16 cellular contexts compared by ENCODE assay signal in the genomic region with DNA sequence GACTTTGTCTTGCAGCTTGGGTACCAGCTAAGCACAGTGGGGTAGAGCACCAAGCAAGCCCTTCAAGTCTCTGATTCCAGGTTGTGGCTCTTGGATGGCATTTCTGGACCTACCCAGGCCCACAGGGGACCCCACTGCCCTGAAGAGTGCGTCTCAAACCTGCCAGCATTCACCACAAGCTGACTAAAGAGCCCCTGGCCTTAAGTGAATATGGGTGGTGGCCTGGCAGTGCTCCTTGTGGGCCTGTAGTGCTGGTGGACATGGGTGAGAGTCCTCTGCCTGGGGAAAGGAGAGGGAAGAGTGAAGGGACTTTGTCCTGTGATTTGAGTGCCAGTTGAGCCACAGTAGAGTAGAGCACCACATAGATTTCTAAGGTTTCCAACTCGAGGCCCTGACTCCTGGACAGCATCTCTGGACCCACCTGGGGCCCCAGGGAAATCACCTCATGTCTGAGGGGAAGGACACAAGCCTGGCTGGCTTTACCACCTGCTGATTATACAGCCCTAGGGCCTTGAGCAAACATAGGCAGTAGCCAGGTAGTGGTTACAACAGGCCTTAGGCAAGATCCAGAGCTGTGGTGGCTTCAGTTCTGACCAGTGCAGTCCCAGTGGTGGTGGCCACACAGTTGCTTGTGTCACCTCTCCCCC. TPM values are rescaled to one million over a fixed set of nuclear protein-coding genes. Genes with fewer than 3 reads are reported as not detected.
DNase-seq lines count a peak whose midpoint lies in the region; ATAC-seq and TF ChIP-seq lines count a peak whose summit lies in the region.
"Had no signal": no experiment of that assay in that cellular context is flagged by ENCODE, and none has a peak within 500 bp of the region (broad histone marks: within the 10 kb centered on the region; RNA-seq: fewer than 3 reads in every experiment).

No MANE protein-coding gene starts in this region.

- DNase-seq in esophagus muscularis mucosa (ENCODE audit: extremely low spot score), result peak; percentile 66
- DNase-seq in DMS153 (lab: John Stamatoyannopoulos, UW), result no peak
- no peak for DNase-seq in activated CD4-positive, alpha-beta T cell treated with anti-CD3 and anti-CD28 coated beads for 48 hours
- no peak for DNase-seq in Right ventricle myocardium inferior (ENCODE audit: missing footprints)
- DNase-seq in stimulated activated CD4-positive, alpha-beta T cell treated with anti-CD3 and anti-CD28 coated beads, Interleukin-2, amount 100 ng/mL, for 24 hours, result no peak
- DNase-seq: activated CD4-positive, alpha-beta T cell treated with anti-CD3 and anti-CD28 coated beads, Interleukin-2, amount 10 ng/mL, durations not matched to agents 24 days and 14 days; activated naive CD8-positive, alpha-beta T cell treated with anti-CD3 and anti-CD28 coated beads, Interleukin-2, amount 50 U/mL, for 24 hours; activated T-cell treated with anti-CD3 and anti-CD28 coated beads, Interleukin-2, amount 50 U/mL, for 72 hours; central memory CD4-positive, alpha-beta T cell; endodermal cell; NCI-H1436 treated with DMSO at 0.1 percent for 48 hours; NCI-H446 had no signal

- no peak overlapping the region for H2AFZ ChIP-seq in ACC112 (ENCODE audit: low read length, unreplicated experiment)

- H3K27ac ChIP-seq in ACC112 (ENCODE audit: low read depth, low read length), result 0 out of 2 replicates have a peak overlapping the region, but pooled peaks have one; percentile 21
- H3K27ac ChIP-seq in esophagus muscularis mucosa (replicated peaks in 1 of 4), result no peak overlapping the region
- H3K27ac ChIP-seq: SK-N-MC had no signal

- intact Hi-C loops in esophagus muscularis mucosa (cut with DNase I) (no loop called here), Right ventricle myocardium inferior (cut with DNase I) (no loop called here)

- WGBS in esophagus muscularis mucosa, result 100% methylated on average over 1 of the region's 2 CpGs

- H3K4me3 ChIP-seq in ACC112 (ENCODE audit: low read depth, low read length), result no peak overlapping the region
- H3K4me3 ChIP-seq in esophagus muscularis mucosa, result no peak overlapping the region
- H3K4me3 ChIP-seq: SK-N-MC had no signal

- TF ChIP-seq POLR2A in esophagus muscularis mucosa (IDR thresholded peaks at IDR 0.05; ENCODE audit: low read depth), result no peak

- H3K79me2 ChIP-seq in ACC112 (ENCODE audit: control insufficient read depth, insufficient read depth, low read length, unreplicated experiment), result peaks cover 9% of the 10 kb centered on the region

- no peak for TF ChIP-seq CTCF in esophagus muscularis mucosa (IDR thresholded peaks at IDR 0.05)

- H3K27me3 ChIP-seq in ACC112 (ENCODE audit: insufficient read depth, low read length), result no peaks in the 10 kb centered on the region
- no peaks in the 10 kb centered on the region for H3K27me3 ChIP-seq in esophagus muscularis mucosa

- peaks cover 36% of the 10 kb centered on the region for H3K4me1 ChIP-seq in ACC112 (ENCODE audit: control insufficient read depth, insufficient read depth, low read length, unreplicated experiment)
- H3K4me1 ChIP-seq in esophagus muscularis mucosa, result peaks cover 0 to 38% (median 22%) of the 10 kb centered on the region in 4 donors

- peaks cover 0 to 2% (median under 1%) of the 10 kb centered on the region in 4 donors for H3K9me3 ChIP-seq in esophagus muscularis mucosa

- H3K36me3 ChIP-seq in ACC112 (ENCODE audit: insufficient read depth, low read length) (peaks cover 2% of the 10 kb centered on the region; the same call in 1 of the 2 replicates), esophagus muscularis mucosa (peaks cover 0 to 6% (median 0%) of the 10 kb centered on the region in 4 donors)

- no peak for TF ChIP-seq EP300 in esophagus muscularis mucosa (IDR thresholded peaks at IDR 0.05)

- ATAC-seq in GM19035 (IDR thresholded peaks at IDR 0.05; ENCODE audit: unreplicated experiment) (peak; percentile 12), HG02981 (IDR thresholded peaks at IDR 0.05; ENCODE audit: unreplicated experiment) (peak; percentile 12), Right ventricle myocardium inferior (no peak)
- ATAC-seq: activated naive CD8-positive, alpha-beta T cell treated with anti-CD3 and anti-CD28 coated beads, Interleukin-2, amount 50 U/mL, for 24 hours; activated T-cell treated with anti-CD3 and anti-CD28 coated beads, Interleukin-2, amount 50 U/mL, for 72 hours had no signal

RNA-seq across cellular contexts. Expression of gene GSDME, which starts 23.7 kb away (rescaled TPM):
- total RNA-seq in esophagus muscularis mucosa (10 to 100 TPM in 3 of 4 donors, 1 to 10 TPM in 1; 6.5 to 12.2 (median 11.0) TPM), Right ventricle myocardium inferior (4.1 TPM)
